ENCODE assay signal across 2 cellular contexts in the genomic region with DNA sequence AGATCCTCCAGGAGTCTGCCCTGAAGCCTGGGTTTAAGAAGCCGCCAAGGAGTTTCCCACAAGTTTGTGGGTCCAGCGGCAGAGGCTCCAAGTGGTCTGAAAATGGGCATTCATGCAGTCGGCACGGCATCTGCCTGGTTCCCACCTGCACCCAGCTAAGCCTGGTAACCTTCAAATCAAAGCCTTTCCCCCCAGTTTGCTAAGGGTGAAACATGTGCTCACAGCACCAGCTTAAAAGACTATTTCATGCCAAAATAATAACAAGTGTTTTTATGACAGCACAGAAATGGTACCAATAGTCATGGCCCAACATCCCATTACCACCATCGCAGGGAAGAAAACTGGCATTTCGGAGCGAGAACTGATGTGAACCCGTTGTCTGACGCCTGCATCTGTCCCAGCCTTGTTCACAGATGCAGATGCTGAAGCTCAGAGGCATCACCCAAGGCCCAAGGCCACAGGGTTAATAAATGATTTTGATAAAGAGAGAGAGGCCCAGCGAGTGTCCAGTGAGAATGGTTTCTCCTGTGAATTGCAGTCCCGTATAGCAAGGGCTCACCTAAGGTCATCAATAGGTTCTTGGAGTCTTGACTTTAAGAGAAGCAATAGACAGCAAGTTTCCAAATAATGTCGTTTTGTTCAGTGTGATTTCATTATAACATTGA.
A peak's percentile ranks its signal among the peaks of the same experiment; 100 is the strongest.
TF ChIP-seq lines count a peak whose summit lies in the region.

No MANE protein-coding gene starts in this region.

TF ChIP-seq in A549, 52 proteins besides CTCF, POLR2A, EP300 and RAD21:
- TF ChIP-seq, protein P1, sequence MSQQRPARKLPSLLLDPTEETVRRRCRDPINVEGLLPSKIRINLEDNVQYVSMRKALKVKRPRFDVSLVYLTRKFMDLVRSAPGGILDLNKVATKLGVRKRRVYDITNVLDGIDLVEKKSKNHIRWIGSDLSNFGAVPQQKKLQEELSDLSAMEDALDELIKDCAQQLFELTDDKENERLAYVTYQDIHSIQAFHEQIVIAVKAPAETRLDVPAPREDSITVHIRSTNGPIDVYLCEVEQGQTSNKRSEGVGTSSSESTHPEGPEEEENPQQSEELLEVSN (IDR thresholded peaks at IDR 0.05; ENCODE audit: borderline replicate concordance, low read depth) = peak; percentile 74; the same call in 1 of the 2 replicates
- TF ChIP-seq, protein P2, sequence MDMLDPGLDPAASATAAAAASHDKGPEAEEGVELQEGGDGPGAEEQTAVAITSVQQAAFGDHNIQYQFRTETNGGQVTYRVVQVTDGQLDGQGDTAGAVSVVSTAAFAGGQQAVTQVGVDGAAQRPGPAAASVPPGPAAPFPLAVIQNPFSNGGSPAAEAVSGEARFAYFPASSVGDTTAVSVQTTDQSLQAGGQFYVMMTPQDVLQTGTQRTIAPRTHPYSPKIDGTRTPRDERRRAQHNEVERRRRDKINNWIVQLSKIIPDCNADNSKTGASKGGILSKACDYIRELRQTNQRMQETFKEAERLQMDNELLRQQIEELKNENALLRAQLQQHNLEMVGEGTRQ (IDR thresholded peaks at IDR 0.05) = no peak
- TF ChIP-seq MYC (IDR thresholded peaks at IDR 0.05; ENCODE audit: borderline replicate concordance, low read length) = no peak
- TF ChIP-seq, protein P3, sequence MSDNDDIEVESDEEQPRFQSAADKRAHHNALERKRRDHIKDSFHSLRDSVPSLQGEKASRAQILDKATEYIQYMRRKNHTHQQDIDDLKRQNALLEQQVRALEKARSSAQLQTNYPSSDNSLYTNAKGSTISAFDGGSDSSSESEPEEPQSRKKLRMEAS (IDR thresholded peaks at IDR 0.05) = peak; percentile 62

TF ChIP-seq in K562, 482 proteins besides CTCF, POLR2A, EP300 and RAD21 (continued from another document):
- TF ChIP-seq PRDM10 (IDR thresholded peaks at IDR 0.05; ENCODE audit: partially characterized antibody) = peak; percentile 48
